In the genomic region with DNA sequence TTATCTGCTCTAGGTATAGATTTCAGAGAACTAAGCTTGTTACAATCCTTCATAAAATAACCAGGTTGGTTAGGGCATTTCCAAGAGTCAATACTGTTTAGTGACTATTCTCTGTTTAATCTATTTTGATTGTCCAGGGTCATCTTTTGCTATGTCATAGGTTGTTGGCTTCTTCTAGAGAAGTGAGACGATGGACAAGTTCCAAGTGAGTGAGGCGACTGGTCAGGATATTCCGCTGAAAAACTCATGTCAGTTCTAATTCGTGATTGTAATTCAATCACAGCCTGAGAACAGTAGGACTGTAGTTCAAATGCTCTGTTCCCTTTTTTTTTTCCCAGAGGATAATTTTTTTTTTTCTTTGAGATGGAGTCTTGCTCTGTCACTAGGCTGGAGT, we compare ENCODE assay signal across 1 cellular context.
TF ChIP-seq lines count a peak whose summit lies in the region.

No MANE protein-coding gene starts in this region.

TF ChIP-seq in IMR-90, 13 proteins besides CTCF, POLR2A, EP300 and RAD21:
- TF ChIP-seq MXI1 (IDR thresholded peaks at IDR 0.05; ENCODE audit: borderline replicate concordance, low read depth, low read length) (no peak), BHLHE40 (IDR thresholded peaks at IDR 0.05; ENCODE audit: low read depth, low read length) (no peak)
